ENCODE assay signal across 29 cellular contexts in genomic region chr10:113024930-113025329, GRCh38.
"Had no signal": no experiment of that assay in that cellular context is flagged by ENCODE, and none has a peak within 500 bp of the region (broad histone marks: within the 10 kb centered on the region; RNA-seq: fewer than 3 reads in every experiment).

No MANE protein-coding gene starts in this region.

- ATAC-seq: activated CD8-positive, alpha-beta T cell treated with anti-CD3 and anti-CD28 coated beads for 36 hours; activated naive CD8-positive, alpha-beta T cell treated with anti-CD3 and anti-CD28 coated beads, Interleukin-2, amount 50 U/mL, for 24 hours had no signal

- FAIRE-seq: bronchial epithelial cell, TTC549 had no signal

- H3K4me3 ChIP-seq: ascending aorta, cardiac muscle cell had no signal

- DNase-seq: activated B cell treated with CpG ODN at 0.5 μM for 24 hours; activated CD4-positive, alpha-beta memory T cell treated with anti-CD3 and anti-CD28 coated beads for 36 hours; activated CD4-positive, alpha-beta T cell treated with anti-CD3 and anti-CD28 coated beads for 4 hours; activated CD4-positive, alpha-beta T cell treated with anti-CD3 and anti-CD28 coated beads, Interleukin-2, amount 10 ng/mL, durations not matched to agents 24 days and 14 days; activated CD4-positive, alpha-beta T cell treated with anti-CD3 and anti-CD28 coated beads, Interleukin-2, amount 50 U/mL, for 1 hour; activated CD4-positive, alpha-beta T cell treated with anti-CD3 and anti-CD28 coated beads, Interleukin-2, amount 50 U/mL, for 4 hours; activated CD4-positive, CD25-positive, alpha-beta regulatory T cell treated with anti-CD3 and anti-CD28 coated beads, Interleukin-2, amount 50 U/mL, for 72 hours; activated CD8-positive, alpha-beta memory T cell treated with anti-CD3 and anti-CD28 coated beads, Interleukin-2, amount 50 U/mL, for 4 hours; activated CD8-positive, alpha-beta T cell treated with anti-CD3 and anti-CD28 coated beads for 36 hours; activated effector memory CD4-positive, alpha-beta T cell treated with Interleukin-2 at 50 U/mL for 16 hours; activated gamma-delta T cell; activated naive CD4-positive, alpha-beta T cell treated with anti-CD3 and anti-CD28 coated beads, Interleukin-2, amount 10 ng/mL, durations not matched to agents 7 days and 5 days; activated naive CD4-positive, alpha-beta T cell treated with Interleukin-2 at 50 U/mL for 16 hours; activated naive CD8-positive, alpha-beta T cell treated with anti-CD3 and anti-CD28 coated beads, Interleukin-2, amount 10 ng/mL, durations not matched to agents 7 days and 5 days; activated naive CD8-positive, alpha-beta T cell treated with anti-CD3 and anti-CD28 coated beads, Interleukin-2, amount 50 U/mL, for 24 hours; activated T-cell treated with anti-CD3 and anti-CD28 coated beads, Interleukin-2, amount 50 U/mL, for 24 hours; activated T-cell treated with anti-CD3 and anti-CD28 coated beads, Interleukin-2, amount 50 U/mL, for 48 hours; amygdala; anterior cingulate cortex; caudate nucleus; cerebellar nuclear complex; T-helper 1 cell; T-helper 2 cell; T-helper 9 cell; WERI-Rb-1 had no signal

- H3K36me3 ChIP-seq: ascending aorta, cardiac muscle cell, WERI-Rb-1 had no signal

- H3K9me3 ChIP-seq: ascending aorta had no signal

- H3K27ac ChIP-seq: cardiac muscle cell, WERI-Rb-1 had no signal

- H3K27me3 ChIP-seq: ascending aorta, cardiac muscle cell had no signal
